In genomic region chr5:43547532-43547931, GRCh38 we compare ENCODE assay signal across 30 cellular contexts.
"Had no signal": no experiment of that assay in that cellular context is flagged by ENCODE, and none has a peak within 500 bp of the region (broad histone marks: within the 10 kb centered on the region; RNA-seq: fewer than 3 reads in every experiment).

No MANE protein-coding gene starts in this region.

- H3K9me3 Mint-ChIP-seq: naive thymus-derived CD8-positive, alpha-beta T cell; natural killer cell treated with Interleukin-12 subunit alpha and Interleukin-12 subunit beta and Interleukin-15 and Interleukin-18, amount 100 ng/mL, for 72 hours; nephron progenitor cell; neural crest cell; stimulated activated memory B cell treated with anti-CD40 and anti-IgM and Interleukin-4, amounts not matched to agents 10 μg/mL and 1 μg/mL and 100 μg/mL, for 72 hours; stimulated activated naive CD8-positive, alpha-beta T cell treated with anti-CD3 and anti-CD28 coated beads, Interleukin-15, amount 100 ng/mL, for 72 hours; type B pancreatic cell had no signal

- H2AFZ ChIP-seq: parathyroid adenoma had no signal

- H3K4me3 Mint-ChIP-seq: naive thymus-derived CD8-positive, alpha-beta T cell; natural killer cell treated with Interleukin-12 subunit alpha and Interleukin-12 subunit beta and Interleukin-15 and Interleukin-18, amount 100 ng/mL, for 72 hours; nephron progenitor cell; neural crest cell; stimulated activated memory B cell treated with anti-CD40 and anti-IgM and Interleukin-4, amounts not matched to agents 10 μg/mL and 1 μg/mL and 100 μg/mL, for 72 hours; stimulated activated naive CD8-positive, alpha-beta T cell treated with anti-CD3 and anti-CD28 coated beads, Interleukin-15, amount 100 ng/mL, for 72 hours; type B pancreatic cell had no signal

- DNase-seq: naive thymus-derived CD8-positive, alpha-beta T cell; nephron progenitor cell; occipital lobe; ovary; posterior cingulate gyrus; psoas muscle; right cardiac atrium; right lobe of liver; sigmoid colon; small intestine; stimulated activated CD4-positive, alpha-beta T cell treated with anti-CD3 and anti-CD28 coated beads, Interleukin-15, amount 100 ng/mL, for 24 hours; stimulated activated CD4-positive, alpha-beta T cell treated with anti-CD3 and anti-CD28 coated beads, Interleukin-2, amount 100 ng/mL, for 24 hours; stimulated activated CD4-positive, alpha-beta T cell treated with anti-CD3 and anti-CD28 coated beads, Interleukin-2, amount 100 ng/mL, for 48 hours; stimulated activated CD4-positive, alpha-beta T cell treated with anti-CD3 and anti-CD28 coated beads, Interleukin-4, amount 100 ng/mL, for 24 hours; stimulated activated naive CD4-positive, alpha-beta T cell; stimulated activated naive CD8-positive, alpha-beta T cell treated with anti-CD3 and anti-CD28 coated beads, Interleukin-15, amount 100 ng/mL, for 72 hours; stimulated activated naive CD8-positive, alpha-beta T cell treated with anti-CD3 and anti-CD28 coated beads, Interleukin-15, Interleukin-2, amounts not matched to agents 100 U/mL and 50 U/mL, for 24 hours; substantia nigra; testis; tibial artery; transverse colon; upper lobe of right lung; uterus had no signal

- H3K4me1 ChIP-seq: parathyroid adenoma, right lobe of liver, uterus had no signal

- ATAC-seq: naive thymus-derived CD8-positive, alpha-beta T cell; natural killer cell treated with Interleukin-12 subunit alpha and Interleukin-12 subunit beta and Interleukin-15 and Interleukin-18, amount 100 ng/mL, for 72 hours; psoas muscle; right cardiac atrium; right lobe of liver; stimulated activated memory B cell treated with anti-CD40 and anti-IgM and Interleukin-4, amounts not matched to agents 10 μg/mL and 1 μg/mL and 100 μg/mL, for 72 hours; stimulated activated naive CD8-positive, alpha-beta T cell treated with anti-CD3 and anti-CD28 coated beads, Interleukin-15, amount 100 ng/mL, for 72 hours; stimulated activated naive CD8-positive, alpha-beta T cell treated with anti-CD3 and anti-CD28 coated beads, Interleukin-15, Interleukin-2, amounts not matched to agents 100 U/mL and 50 U/mL, for 24 hours; upper lobe of right lung had no signal

- H3K4me3 ChIP-seq: ovary, psoas muscle, right lobe of liver, sigmoid colon, suprapubic skin, testis, tibial artery, transverse colon, upper lobe of right lung, uterus had no signal

- H3K27ac Mint-ChIP-seq: natural killer cell treated with Interleukin-12 subunit alpha and Interleukin-12 subunit beta and Interleukin-15 and Interleukin-18, amount 100 ng/mL, for 72 hours; nephron progenitor cell; progenitor cell of endocrine pancreas; stimulated activated memory B cell treated with anti-CD40 and anti-IgM and Interleukin-4, amounts not matched to agents 10 μg/mL and 1 μg/mL and 100 μg/mL, for 72 hours; stimulated activated naive CD8-positive, alpha-beta T cell treated with anti-CD3 and anti-CD28 coated beads, Interleukin-15, amount 100 ng/mL, for 72 hours; type B pancreatic cell had no signal

- H3K9me3 ChIP-seq: ovary, psoas muscle, right lobe of liver, sigmoid colon, suprapubic skin, testis, tibial artery, transverse colon, upper lobe of right lung, uterus had no signal

- FAIRE-seq: small intestine had no signal

- H3K27me3 ChIP-seq: ovary, right lobe of liver, sigmoid colon, suprapubic skin, testis, tibial artery, transverse colon, upper lobe of right lung, uterus had no signal

- H3K36me3 ChIP-seq: ovary, uterus had no signal

- H3K9ac ChIP-seq: parathyroid adenoma had no signal

- H3K27ac ChIP-seq: ovary, parathyroid adenoma, psoas muscle, right lobe of liver, sigmoid colon, suprapubic skin, testis, tibial artery, transverse colon, upper lobe of right lung, uterus had no signal
